8 cellular contexts compared by ENCODE assay signal in the genomic region with DNA sequence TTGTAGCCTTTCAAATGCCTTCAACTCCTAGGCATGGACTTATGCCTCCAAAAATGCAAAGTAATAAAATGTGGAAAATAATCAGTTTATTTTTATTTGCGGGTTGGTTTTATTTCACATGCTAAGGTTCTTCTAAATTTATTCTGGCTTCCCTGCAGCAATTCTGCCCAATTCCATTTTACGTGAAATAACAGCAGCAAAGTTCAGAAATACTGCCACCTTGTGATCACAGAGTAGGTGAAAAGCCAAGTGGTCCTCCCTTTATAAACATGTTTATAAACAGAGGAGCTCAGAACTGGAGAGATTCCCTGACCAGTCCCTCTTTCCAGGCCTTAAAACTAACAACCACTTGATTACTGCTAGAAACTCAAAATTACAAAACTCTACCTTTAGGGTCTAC.
DNase-seq lines count a peak whose midpoint lies in the region; ATAC-seq, FAIRE-seq and TF ChIP-seq lines count a peak whose summit lies in the region.

No MANE protein-coding gene starts in this region.

- H3K4me3 ChIP-seq in HAP-1 (no peak overlapping the region), tibial artery (no peak overlapping the region)

- H3K36me3 ChIP-seq in HAP-1 (replicated peaks) (no peaks in the 10 kb centered on the region), tibial artery (no peaks in the 10 kb centered on the region)

- in situ Hi-C loops in HAP-1 (cut with MboI; ENCODE audit: low sequenced_read_pairs) = loop anchor here (10.0 kb wide), 1 partner anchor 181 kb away; no protein-coding TSS in a partner anchor

- no peaks in the 10 kb centered on the region for H3K9me3 ChIP-seq in HAP-1
- no peaks in the 10 kb centered on the region for H3K9me3 ChIP-seq in tibial artery

- peak; percentile 16 for FAIRE-seq in D721Med (lab: Jason Lieb, UNC)

- H3K4me1 ChIP-seq in HAP-1 = no peaks in the 10 kb centered on the region; the same call in 1 of the 2 replicates
- H3K4me1 ChIP-seq in tibial artery = no peaks in the 10 kb centered on the region

- no peak for ATAC-seq in HG02970 (IDR thresholded peaks at IDR 0.05; ENCODE audit: low FRiP score, unreplicated experiment)

- TF ChIP-seq CTCF in D721Med (IDR thresholded peaks at IDR 0.05; ENCODE audit: insufficient read depth, missing control alignments) (peak; percentile 52), tibial artery (IDR thresholded peaks at IDR 0.05) (peak; percentile 22 to 33)

- DNase-seq in D721Med (ENCODE audit: insufficient read length, low spot score) (no peak), HAP-1 (ENCODE audit: low spot score in 2 of 2) (peak; percentile 36 to 47), RPMI8226 (peak; percentile 28), glomerular visceral epithelial cell (ENCODE audit: extremely low spot score) (peak; percentile 10), tibial artery (no peak), cortex of kidney (lab: John Stamatoyannopoulos, UW) (no peak)
- no peak for DNase-seq in activated CD8-positive, alpha-beta memory T cell treated with anti-CD3 and anti-CD28 coated beads, Interleukin-2, amount 50 U/mL, for 48 hours

- intact Hi-C loops in tibial artery (cut with DNase I; ENCODE audit: low total_unique reads) = no loop called here

- H3K27me3 ChIP-seq in HAP-1 (ENCODE audit: low read depth) = peaks cover 4% of the 10 kb centered on the region; the same call in 1 of the 2 replicates
- H3K27me3 ChIP-seq in tibial artery = peaks cover 0 to 24% of the 10 kb centered on the region in 2 donors

- no peak overlapping the region for H3K27ac ChIP-seq in tibial artery

Comparison
In these comparisons a context has a peak if more than half of its experiments do, and no peak if none do; other contexts are left out.
1. DNase-seq: peak in HAP-1 (2 of 2), RPMI8226 (single experiment) and glomerular visceral epithelial cell (single experiment); none in D721Med (single experiment), tibial artery (0 of 2), cortex of kidney (single experiment) and activated CD8-positive, alpha-beta memory T cell treated with anti-CD3 and anti-CD28 coated beads, Interleukin-2, amount 50 U/mL, for 48 hours (single experiment).